In the genomic region with DNA sequence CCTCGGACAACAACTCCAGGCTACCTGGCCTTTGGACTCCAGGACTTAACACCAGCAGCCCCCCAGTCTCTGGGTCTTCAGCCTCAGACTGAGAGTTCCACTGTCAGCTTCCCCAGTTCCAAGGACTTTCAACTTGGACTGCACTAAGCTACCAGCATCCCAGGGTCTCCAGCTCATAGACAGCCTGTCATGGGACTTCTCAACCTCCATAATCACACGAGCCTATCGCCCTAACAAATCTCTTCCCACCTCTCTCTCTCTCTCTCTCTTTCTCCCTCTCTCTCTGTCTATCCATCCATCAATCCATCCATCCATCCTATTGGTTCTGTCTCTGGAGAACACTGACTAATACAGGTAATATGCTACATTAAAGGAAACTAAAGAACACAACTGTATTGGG, we compare ENCODE assay signal across 15 cellular contexts. TPM values are rescaled to one million over a fixed set of nuclear protein-coding genes. Genes with fewer than 3 reads are reported as not detected.
DNase-seq lines count a peak whose midpoint lies in the region; ATAC-seq, FAIRE-seq and TF ChIP-seq lines count a peak whose summit lies in the region.
"Had no signal": no experiment of that assay in that cellular context is flagged by ENCODE, and none has a peak within 500 bp of the region (broad histone marks: within the 10 kb centered on the region; RNA-seq: fewer than 3 reads in every experiment).

No MANE protein-coding gene starts in this region.

- WGBS in GM12878 (ENCODE audit: insufficient coverage, insufficient replicate concordance, low lambda C conversion rate, missing lambda C conversion rate): 93% methylated on average over 3 of the region's 3 CpGs
- WGBS in mammary epithelial cell (ENCODE audit: low coverage, missing lambda C conversion rate): 100% methylated on average over 3 of the region's 3 CpGs

- dilution Hi-C loops in mammary epithelial cell (cut with HindIII; ENCODE audit: low sequenced_read_pairs): no loop called here

- no peak for TF ChIP-seq POLR2A in GM12878 (IDR thresholded peaks at IDR 0.05; ENCODE audit: low read depth, low read length)

- peak overlapping the region; percentile 16 for H3K4me3 ChIP-seq in OCI-LY3 (ENCODE audit: low read length)
- no peak overlapping the region for H3K4me3 ChIP-seq in GM12878
- no peak overlapping the region for H3K4me3 ChIP-seq in mammary epithelial cell (replicated peaks in 1 of 3; ENCODE audit: insufficient read depth in 1 of 3, low read depth in 2 of 3, low read length in 3 of 3)

- peaks cover 42 to 70% (median 66%) of the 10 kb centered on the region in 3 donors for H3K4me1 Mint-ChIP-seq in IgD-negative memory B cell
- H3K4me1 Mint-ChIP-seq in stimulated activated naive B cell treated with anti-CD40 and anti-IgM and Interleukin-4, amounts not matched to agents 10 μg/mL and 1 μg/mL and 100 μg/mL, for 72 hours: peaks cover 34 to 85% of the 10 kb centered on the region in 2 donors

- FAIRE-seq in GM12878 (lab: Jason Lieb, UNC): no peak

- no peak overlapping the region for H2AFZ ChIP-seq in OCI-LY3 (ENCODE audit: low read depth, low read length)
- H2AFZ ChIP-seq in GM12878 (ENCODE audit: control insufficient read depth, low read depth, low read length): no peak overlapping the region
- H2AFZ ChIP-seq in mammary epithelial cell (ENCODE audit: low read depth, low read length): no peak overlapping the region

- BruUV-seq in GM12878 (replicated peaks; lab: Mats Ljungman, UMichigan): no TSS peak
- BruUV-seq in mammary epithelial cell (replicated peaks; lab: Mats Ljungman, UMichigan): no TSS peak

- no peaks in the 10 kb centered on the region for H3K27me3 ChIP-seq in OCI-LY3 (ENCODE audit: low read depth, low read length)
- H3K27me3 ChIP-seq in GM12878 (replicated peaks in 1 of 2; ENCODE audit: control insufficient read depth in 2 of 2, insufficient read depth in 2 of 2, low read length in 1 of 2): no peaks in the 10 kb centered on the region
- H3K27me3 ChIP-seq in mammary epithelial cell (ENCODE audit: insufficient read depth, low read length): no peaks in the 10 kb centered on the region

- peak overlapping the region in 2 of 4 donors; percentile 43 to 76 for H3K4me3 Mint-ChIP-seq in IgD-negative memory B cell
- peak overlapping the region; percentile 54 to 81 for H3K4me3 Mint-ChIP-seq in stimulated activated naive B cell treated with anti-CD40 and anti-IgM and Interleukin-4, amounts not matched to agents 10 μg/mL and 1 μg/mL and 100 μg/mL, for 72 hours
- H3K4me3 Mint-ChIP-seq: CD4-positive, alpha-beta T cell; H9 had no signal

- no peak for TF ChIP-seq RAD21 in GM12878 (IDR thresholded peaks at IDR 0.05; ENCODE audit: insufficient read depth, low read depth, low read length)

- DNase-seq in GM12878 (ENCODE audit: low read depth, low spot score): no peak
- no peak for DNase-seq in stimulated activated naive B cell treated with anti-CD40 and anti-IgM and Interleukin-4, amounts not matched to agents 10 μg/mL and 1 μg/mL and 100 μg/mL, for 72 hours
- no peak for DNase-seq in mammary epithelial cell
- no peak for DNase-seq in NCI-H510A treated with DMSO at 0.1 percent for 48 hours (lab: John Stamatoyannopoulos, UW)
- no peak for DNase-seq in NCI-H1436 (lab: John Stamatoyannopoulos, UW)
- DNase-seq: CD4-positive, alpha-beta T cell; H9; IMR-90; NCI-H1417; NCI-H1930; NCI-H2171 treated with DMSO at 0.1 percent for 48 hours; NCI-H774 had no signal

- TF ChIP-seq EP300 in GM12878 (IDR thresholded peaks at IDR 0.05; ENCODE audit: borderline replicate concordance in 1 of 2, control insufficient read depth in 1 of 2, low read depth in 2 of 2, low read length in 2 of 2): no peak

- ATAC-seq in GM12878: no peak
- ATAC-seq in stimulated activated naive B cell treated with anti-CD40 and anti-IgM and Interleukin-4, amounts not matched to agents 10 μg/mL and 1 μg/mL and 100 μg/mL, for 72 hours (replicated peaks): no peak
- ATAC-seq: Panc1 had no signal

- H3K79me2 ChIP-seq in OCI-LY3 (ENCODE audit: low read length) (peaks cover 88% of the 10 kb centered on the region), GM12878 (ENCODE audit: control insufficient read depth, insufficient read depth, low read length) (peaks cover 50% of the 10 kb centered on the region), mammary epithelial cell (ENCODE audit: insufficient read depth, low read length) (peaks cover 2% of the 10 kb centered on the region)

- H3K4me2 ChIP-seq in OCI-LY3 (ENCODE audit: low read length): peak overlapping the region; percentile 6; the same call in 1 of the 2 replicates
- H3K4me2 ChIP-seq in GM12878 (ENCODE audit: control insufficient read depth, insufficient read depth): 0 out of 2 replicates have a peak overlapping the region, but pooled peaks have one; percentile 32
- no peak overlapping the region for H3K4me2 ChIP-seq in mammary epithelial cell (ENCODE audit: insufficient read depth, low read depth, low read length)

- H3K9me3 ChIP-seq in OCI-LY3 (ENCODE audit: insufficient read depth, low read length): peaks cover 32% of the 10 kb centered on the region
- H3K9me3 ChIP-seq in GM12878 (replicated peaks; ENCODE audit: control insufficient read depth, insufficient read depth, low read length): peaks cover 38% of the 10 kb centered on the region
- H3K9me3 ChIP-seq in mammary epithelial cell (replicated peaks; ENCODE audit: insufficient read depth, low read length): no peaks in the 10 kb centered on the region

- peak overlapping the region; percentile 17; the same call in 1 of the 2 replicates for H3K9ac ChIP-seq in OCI-LY3 (ENCODE audit: low read length)
- H3K9ac ChIP-seq in GM12878 (ENCODE audit: control insufficient read depth, insufficient read depth, low read length): no peak overlapping the region
- no peak overlapping the region for H3K9ac ChIP-seq in mammary epithelial cell (ENCODE audit: insufficient read depth, low read length)

- SMC1A ChIA-PET in GM12878 (lab: Charles Lee; ENCODE audit: uncharacterized antibody, unreplicated experiment): interaction anchor here (0.8 to 9.2 kb wide), 6 partner anchors 15 to 153 kb away, joined by 3 to 138 read pairs (median 36); no protein-coding TSS in a partner anchor

- in situ Hi-C loops in GM12878 (cut with MboI) (no loop called here), mammary epithelial cell (cut with MboI; ENCODE audit: low sequenced_read_pairs in 2 of 2) (no loop called here)

- peaks cover 78% of the 10 kb centered on the region for H3K36me3 ChIP-seq in OCI-LY3 (replicated peaks; ENCODE audit: low read depth, low read length)
- H3K36me3 ChIP-seq in GM12878 (ENCODE audit: control insufficient read depth in 2 of 2, insufficient read depth in 2 of 2, low read length in 1 of 2): peaks cover 0 to 4% of the 10 kb centered on the region in 2 experiments; a peak in 2 of 4 replicates
- no peaks in the 10 kb centered on the region for H3K36me3 ChIP-seq in mammary epithelial cell (ENCODE audit: insufficient read depth, low read length)

- intact Hi-C loops in GM12878 (cut with micrococcal nuclease; ENCODE audit: unreplicated experiment) (loop anchor here (5.0 kb wide), 1 partner anchor 226 kb away; a partner anchor contains a TSS), mammary epithelial cell (cut with micrococcal nuclease) (no loop called here)

- TF ChIP-seq CTCF in OCI-LY3 (IDR thresholded peaks at IDR 0.05; ENCODE audit: low read depth, low read length) (no peak), GM12878 (IDR thresholded peaks at IDR 0.05 in 2 of 3, conservative IDR thresholded peaks at IDR 0.05 in 1 of 3; ENCODE audit: control insufficient read depth in 2 of 3, extremely low read depth in 1 of 3, insufficient read depth in 1 of 3, low read depth in 3 of 3, low read length in 3 of 3) (no peak), mammary epithelial cell (conservative IDR thresholded peaks at IDR 0.05 in 1 of 2, IDR thresholded peaks at IDR 0.05 in 1 of 2; ENCODE audit: extremely low read depth in 1 of 2, insufficient read depth in 1 of 2, low read depth in 1 of 2, low read length in 2 of 2) (no peak)

- H3K27ac ChIP-seq in OCI-LY3 (ENCODE audit: low read length) (peak overlapping the region; percentile 96), GM12878 (ENCODE audit: control insufficient read depth, insufficient read depth) (peak overlapping the region; percentile 96), mammary epithelial cell (ENCODE audit: insufficient read depth, low read depth, low read length) (no peak overlapping the region)

- H3K27me3 Mint-ChIP-seq in IgD-negative memory B cell: no peaks in the 10 kb centered on the region
- no peaks in the 10 kb centered on the region for H3K27me3 Mint-ChIP-seq in stimulated activated naive B cell treated with anti-CD40 and anti-IgM and Interleukin-4, amounts not matched to agents 10 μg/mL and 1 μg/mL and 100 μg/mL, for 72 hours
- H3K27me3 Mint-ChIP-seq: CD4-positive, alpha-beta T cell had no signal

- H4K20me1 ChIP-seq in OCI-LY3 (ENCODE audit: insufficient read depth, low read length) (peaks cover 24% of the 10 kb centered on the region), GM12878 (ENCODE audit: control insufficient read depth, insufficient read depth) (no peaks in the 10 kb centered on the region), mammary epithelial cell (ENCODE audit: insufficient read depth, low read length) (no peaks in the 10 kb centered on the region)

- POLR2A ChIA-PET in GM12878 (lab: Charles Lee): interaction anchor here (0.6 to 12.1 kb wide), 3 partner anchors 10 to 94 kb away, joined by 7 to 142 read pairs (median 24); a partner anchor contains a TSS

- H3K9me3 Mint-ChIP-seq in IgD-negative memory B cell: peaks cover 0 to 4% (median 0%) of the 10 kb centered on the region in 3 donors
- peaks cover 9 to 12% of the 10 kb centered on the region in 2 donors for H3K9me3 Mint-ChIP-seq in stimulated activated naive B cell treated with anti-CD40 and anti-IgM and Interleukin-4, amounts not matched to agents 10 μg/mL and 1 μg/mL and 100 μg/mL, for 72 hours
- H3K9me3 Mint-ChIP-seq: CD4-positive, alpha-beta T cell; H9 had no signal

- H3K36me3 Mint-ChIP-seq in IgD-negative memory B cell: peaks cover 18% of the 10 kb centered on the region
- peaks cover 47 to 56% of the 10 kb centered on the region in 2 donors for H3K36me3 Mint-ChIP-seq in stimulated activated naive B cell treated with anti-CD40 and anti-IgM and Interleukin-4, amounts not matched to agents 10 μg/mL and 1 μg/mL and 100 μg/mL, for 72 hours

- RAD21 ChIA-PET in GM12878 (lab: Charles Lee; ENCODE audit: unreplicated experiment): interaction anchor here (0.8 to 7.3 kb wide), 5 partner anchors 9 to 64 kb away, joined by 4 to 96 read pairs (median 4); no protein-coding TSS in a partner anchor

- H3K4me1 ChIP-seq in OCI-LY3 (ENCODE audit: low read length) (peaks cover 92% of the 10 kb centered on the region), GM12878 (ENCODE audit: control insufficient read depth, insufficient read depth, low read length) (peaks cover 40% of the 10 kb centered on the region), mammary epithelial cell (ENCODE audit: insufficient read depth, low read length) (peaks cover 9% of the 10 kb centered on the region)

- H3K27ac Mint-ChIP-seq in IgD-negative memory B cell: peak overlapping the region; percentile 49 to 98 (median 97)
- H3K27ac Mint-ChIP-seq in stimulated activated naive B cell treated with anti-CD40 and anti-IgM and Interleukin-4, amounts not matched to agents 10 μg/mL and 1 μg/mL and 100 μg/mL, for 72 hours: peak overlapping the region; percentile 98
- H3K27ac Mint-ChIP-seq: H9 had no signal

- CTCF ChIA-PET in GM12878 (lab: Yijun Ruan, JAX): interaction anchor here (1.4 kb wide), 1 partner anchor 10 kb away, joined by 3 read pairs; no protein-coding TSS in a partner anchor
- CTCF ChIA-PET in mammary epithelial cell (lab: Charles Lee; ENCODE audit: low non-redundant PET): no interaction called here

RNA-seq across cellular contexts. Expression of a gene that starts 10.7 kb away (rescaled TPM):
- polyA plus RNA-seq in IgD-negative memory B cell (39.4 TPM), GM12878 (2011; rRNA removed) (23.0 and 26.7 TPM in 2 replicates), GM12878 (2014; fragmentation: Illumina TruSeq; extraction: Trizol) (22.5 and 32.9 TPM in 2 replicates), GM12878 (2014; fragmentation: Nextera tagmentation; extraction: Ambion mirVana) (10 to 100 TPM in 1 of 2 experiments, 1 to 10 TPM in 1; 9.8 to 14.2 TPM), GM12878 (2014; rRNA removed) (8.0 and 11.7 TPM in 2 replicates), GM12878 (2016; fragmentation: Nextera tagmentation; extraction: Ambion mirVana) (10 to 100 TPM; 22.2 TPM), mammary epithelial cell (3.6 TPM)
- total RNA-seq in GM12878 (2013; cell fraction: nucleolus; rRNA removed): 49.2 and 55.3 TPM in 2 replicates
- total RNA-seq in GM12878 (2014; rRNA removed) (13.0 and 14.2 TPM in 2 replicates), GM12878 (2014; rRNA removed; fragmentation: Illumina TruSeq; extraction: Trizol) (15.2 and 16.1 TPM in 2 replicates), GM12878 (2021) (23.9 and 24.8 TPM in 2 replicates), mammary epithelial cell (10 to 100 TPM; 10.6 to 41.7 TPM)
- polyA plus RNA-seq in GM12878 (2011; ENCODE audit: low read depth): 39.6 TPM
- polyA plus RNA-seq in GM12878 (2011; cell fraction: cytosol; rRNA removed): 9.5 and 13.4 TPM in 2 replicates
- polyA plus RNA-seq in GM12878 (2011; cell fraction: nucleus; rRNA removed): 13.5 and 14.2 TPM in 2 replicates
- polyA plus RNA-seq in GM12878 (2012): 19.1 and 30.2 TPM in 2 replicates
- 14.5 and 29.4 TPM in 2 replicates for polyA minus RNA-seq in GM12878 (2011; rRNA and poly(A)+ RNA removed)
- 6.9 and 11.0 TPM in 2 replicates for polyA minus RNA-seq in GM12878 (2011; cell fraction: cytosol; rRNA and poly(A)+ RNA removed)
- 11.6 and 16.6 TPM in 2 replicates for polyA minus RNA-seq in GM12878 (2011; cell fraction: nucleus; rRNA and poly(A)+ RNA removed)
- polyA minus RNA-seq in mammary epithelial cell: 0.98 TPM
